In the genomic region with DNA sequence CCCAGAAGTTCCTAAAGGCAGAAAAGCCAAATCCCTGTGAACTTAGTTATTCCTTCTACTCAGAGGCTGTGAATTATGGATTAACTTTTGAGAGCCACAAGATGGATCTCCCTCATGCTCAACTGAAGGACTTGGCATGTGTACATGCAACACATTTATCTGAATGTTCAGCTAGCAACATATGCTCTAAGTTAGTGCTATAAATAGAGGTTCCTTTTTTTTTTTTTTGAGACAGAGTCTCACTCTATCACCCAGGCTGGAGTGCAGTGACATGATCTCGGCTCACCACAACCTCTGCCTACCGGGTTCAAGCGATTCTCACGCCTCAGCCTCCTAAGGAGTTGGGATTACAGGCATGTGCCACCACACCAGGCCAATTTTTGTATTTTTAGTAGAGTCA, we compare ENCODE assay signal across 27 cellular contexts. TPM values are rescaled to one million over a fixed set of nuclear protein-coding genes. Genes with fewer than 3 reads are reported as not detected.
DNase-seq lines count a peak whose midpoint lies in the region; ATAC-seq and TF ChIP-seq lines count a peak whose summit lies in the region.
"Had no signal": no experiment of that assay in that cellular context is flagged by ENCODE, and none has a peak within 500 bp of the region (broad histone marks: within the 10 kb centered on the region; RNA-seq: fewer than 3 reads in every experiment).

No MANE protein-coding gene starts in this region.

- no peaks in the 10 kb centered on the region for H3K9me3 Mint-ChIP-seq in IgD-negative memory B cell
- H3K9me3 Mint-ChIP-seq in chondrocyte (ENCODE audit: low read depth), result no peaks in the 10 kb centered on the region
- no peaks in the 10 kb centered on the region for H3K9me3 Mint-ChIP-seq in endodermal cell
- H3K9me3 Mint-ChIP-seq in activated CD4-positive, alpha-beta T cell treated with anti-CD3 and anti-CD28 coated beads for 36 hours (ENCODE audit: low read depth), result no peaks in the 10 kb centered on the region
- H3K9me3 Mint-ChIP-seq: CD8-positive, alpha-beta T cell; T-helper 1 cell treated with Interleukin-12 subunit alpha and Interleukin-12 subunit beta and Interleukin-4 antibody, amounts not matched to agents 30 μg/mL and 1 μg/mL, for 36 hours had no signal

- POLR2A ChIA-PET in activated CD4-positive, alpha-beta T cell treated with anti-CD3 and anti-CD28 coated beads for 36 hours (lab: Charles Lee), result no interaction called here

- ATAC-seq in activated CD4-positive, alpha-beta T cell treated with anti-CD3 and anti-CD28 coated beads for 36 hours, result no peak
- ATAC-seq in HG03045 (IDR thresholded peaks at IDR 0.05; ENCODE audit: unreplicated experiment), result no peak
- ATAC-seq: CD8-positive, alpha-beta T cell; Panc1; upper lobe of right lung had no signal

- no peak overlapping the region for H3K4me3 ChIP-seq in endodermal cell (ENCODE audit: low read length)
- H3K4me3 ChIP-seq: upper lobe of right lung had no signal

- intact Hi-C loops in activated CD4-positive, alpha-beta T cell treated with anti-CD3 and anti-CD28 coated beads for 36 hours (cut with DNase I, micrococcal nuclease), result loop anchor here in 1 of 2 experiments (5.0 kb wide), 1 partner anchor 183 kb away; no protein-coding TSS in a partner anchor

- H3K27ac ChIP-seq in endodermal cell (ENCODE audit: low read depth, low read length), result no peak overlapping the region
- H3K27ac ChIP-seq: KMS-11, upper lobe of right lung, WERI-Rb-1 had no signal

- CTCF ChIA-PET in activated CD4-positive, alpha-beta T cell treated with anti-CD3 and anti-CD28 coated beads for 36 hours (lab: Charles Lee), result interaction anchor here (0.8 to 0.9 kb wide), 3 partner anchors 9 to 20 kb away, joined by 3 to 4 read pairs (median 3); no protein-coding TSS in a partner anchor

- TF ChIP-seq CTCF in chondrocyte (IDR thresholded peaks at IDR 0.05) (no peak), endodermal cell (conservative IDR thresholded peaks at IDR 0.05) (no peak)

- H3K4me3 Mint-ChIP-seq in IgD-negative memory B cell, result peak overlapping the region in 1 of 4 donors; percentile 14
- no peak overlapping the region for H3K4me3 Mint-ChIP-seq in chondrocyte (ENCODE audit: unreplicated experiment)
- no peak overlapping the region for H3K4me3 Mint-ChIP-seq in endodermal cell
- H3K4me3 Mint-ChIP-seq in activated CD4-positive, alpha-beta T cell treated with anti-CD3 and anti-CD28 coated beads for 36 hours, result no peak overlapping the region
- H3K4me3 Mint-ChIP-seq: activated naive CD8-positive, alpha-beta T cell; CD8-positive, alpha-beta T cell; T-helper 1 cell treated with Interleukin-12 subunit alpha and Interleukin-12 subunit beta and Interleukin-4 antibody, amounts not matched to agents 30 μg/mL and 1 μg/mL, for 36 hours had no signal

- H3K36me3 Mint-ChIP-seq in IgD-negative memory B cell (peaks cover 1% of the 10 kb centered on the region), chondrocyte (ENCODE audit: low read depth) (peaks cover 26% of the 10 kb centered on the region), endodermal cell (ENCODE audit: low read depth) (peaks cover 45% of the 10 kb centered on the region)
- H3K36me3 Mint-ChIP-seq in activated CD4-positive, alpha-beta T cell treated with anti-CD3 and anti-CD28 coated beads for 36 hours (ENCODE audit: low read depth), result peaks cover 40% of the 10 kb centered on the region
- H3K36me3 Mint-ChIP-seq: activated naive CD8-positive, alpha-beta T cell had no signal

- H3K4me1 ChIP-seq in endodermal cell (ENCODE audit: control insufficient read depth, insufficient read depth, low read length), result no peaks in the 10 kb centered on the region
- H3K4me1 ChIP-seq: upper lobe of right lung had no signal

- H3K9ac ChIP-seq in endodermal cell (ENCODE audit: extremely low read depth, low read length, poor library complexity, severe bottlenecking), result no peak overlapping the region
- H3K9ac ChIP-seq: KMS-11 had no signal

- H3K27ac Mint-ChIP-seq in IgD-negative memory B cell (peak overlapping the region in 2 of 3 donors; percentile 29 to 53), chondrocyte (ENCODE audit: unreplicated experiment) (peak overlapping the region; percentile 36), endodermal cell (no peak overlapping the region)
- no peak overlapping the region for H3K27ac Mint-ChIP-seq in activated CD4-positive, alpha-beta T cell treated with anti-CD3 and anti-CD28 coated beads for 36 hours
- H3K27ac Mint-ChIP-seq: activated naive CD8-positive, alpha-beta T cell; T-helper 1 cell treated with Interleukin-12 subunit alpha and Interleukin-12 subunit beta and Interleukin-4 antibody, amounts not matched to agents 30 μg/mL and 1 μg/mL, for 36 hours had no signal

- H3K4me1 Mint-ChIP-seq in IgD-negative memory B cell (peaks cover 15 to 21% (median 16%) of the 10 kb centered on the region in 3 donors), chondrocyte (ENCODE audit: low read depth) (peaks cover 5% of the 10 kb centered on the region), endodermal cell (no peaks in the 10 kb centered on the region)
- H3K4me1 Mint-ChIP-seq in activated CD4-positive, alpha-beta T cell treated with anti-CD3 and anti-CD28 coated beads for 36 hours, result peaks cover 3% of the 10 kb centered on the region

- DNase-seq in MV-4-11 (lab: John Stamatoyannopoulos, UW), result peak; percentile 80
- no peak for DNase-seq in chondrocyte (ENCODE audit: low spot score)
- peak; percentile 12 for DNase-seq in myocyte (ENCODE audit: low read depth)
- no peak for DNase-seq in OCI-M2 (lab: John Stamatoyannopoulos, UW; ENCODE audit: unreplicated experiment)
- no peak for DNase-seq in endodermal cell
- no peak for DNase-seq in activated CD4-positive, alpha-beta T cell treated with anti-CD3 and anti-CD28 coated beads for 36 hours
- DNase-seq: activated CD4-positive, alpha-beta T cell treated with anti-CD3 and anti-CD28 coated beads, Interleukin-2, amount 50 U/mL, for 1 hour; aorta; CD8-positive, alpha-beta T cell; central memory CD4-positive, alpha-beta T cell; dermis blood vessel endothelial cell; DMS 273 treated with DMSO at 0.1 percent for 48 hours; glutamatergic neuron; NCI-H1092; NCI-H1930; occipital lobe; small intestine; stimulated activated CD4-positive, alpha-beta T cell treated with anti-CD3 and anti-CD28 coated beads, Interleukin-1b, Interleukin-23, amount 100 ng/mL, for 48 hours; substantia nigra; upper lobe of right lung; WERI-Rb-1 had no signal

- H3K27me3 ChIP-seq in endodermal cell (ENCODE audit: control insufficient read depth, insufficient read depth, low read length, poor library complexity, severe bottlenecking), result no peaks in the 10 kb centered on the region
- H3K27me3 ChIP-seq: upper lobe of right lung had no signal

- WGBS in endodermal cell (ENCODE audit: insufficient coverage in 1 of 2, insufficient read length in 1 of 2), 2 experiments, result 76 to 78% methylated on average over 4 of the region's 4 CpGs

- H3K36me3 ChIP-seq in endodermal cell (ENCODE audit: control insufficient read depth, insufficient read depth, low read length), result peaks cover 82% of the 10 kb centered on the region

- H3K27me3 Mint-ChIP-seq in IgD-negative memory B cell, result no peaks in the 10 kb centered on the region
- H3K27me3 Mint-ChIP-seq in chondrocyte (ENCODE audit: low read depth), result no peaks in the 10 kb centered on the region
- no peaks in the 10 kb centered on the region for H3K27me3 Mint-ChIP-seq in endodermal cell (ENCODE audit: insufficient read depth)
- H3K27me3 Mint-ChIP-seq in activated CD4-positive, alpha-beta T cell treated with anti-CD3 and anti-CD28 coated beads for 36 hours, result no peaks in the 10 kb centered on the region
- H3K27me3 Mint-ChIP-seq: activated naive CD8-positive, alpha-beta T cell had no signal

- H3K9me3 ChIP-seq in endodermal cell (ENCODE audit: control insufficient read depth, low read length), result no peaks in the 10 kb centered on the region
- H3K9me3 ChIP-seq: upper lobe of right lung had no signal

RNA-seq across cellular contexts. Expression of gene EIF4ENIF1, which starts 40.1 kb away (rescaled TPM):
- 21.7 TPM for polyA plus RNA-seq in IgD-negative memory B cell
- total RNA-seq in chondrocyte (29.3 to 34.0 TPM (median 31.9 TPM) in 3 replicates), myocyte (12.6 and 13.8 TPM in 2 replicates), endodermal cell (10 to 100 TPM; 34.5 to 37.1 TPM)
- polyA plus RNA-seq in myocyte (2012), result 19.9 TPM
- 32.2 TPM for polyA plus RNA-seq in endodermal cell (2013, experiment 1 of 2)
- 28.6 TPM for polyA plus RNA-seq in endodermal cell (2013, experiment 2 of 2)
- 10 to 100 TPM; 45.4 to 75.0 TPM for total RNA-seq in activated CD4-positive, alpha-beta T cell treated with anti-CD3 and anti-CD28 coated beads for 36 hours

RNA-seq across cellular contexts. Expression of gene SFI1, which starts 46.8 kb away (rescaled TPM):
- 15.5 TPM for polyA plus RNA-seq in IgD-negative memory B cell
- 20.3 to 30.9 TPM (median 22.4 TPM) in 3 replicates for total RNA-seq in chondrocyte
- 3.9 and 4.0 TPM in 2 replicates for total RNA-seq in myocyte
- 11.7 TPM for polyA plus RNA-seq in myocyte (2012)
- 10 to 100 TPM; 42.0 to 52.6 TPM for total RNA-seq in endodermal cell
- 38.4 TPM for polyA plus RNA-seq in endodermal cell (2013, experiment 1 of 2)
- 32.9 TPM for polyA plus RNA-seq in endodermal cell (2013, experiment 2 of 2)
- total RNA-seq in activated CD4-positive, alpha-beta T cell treated with anti-CD3 and anti-CD28 coated beads for 36 hours, result 100 to 1,000 TPM; 221 to 234 TPM

RNA-seq across cellular contexts. Expression of gene DRG1, which starts 50.1 kb away (rescaled TPM):
- 88.7 TPM for polyA plus RNA-seq in IgD-negative memory B cell
- total RNA-seq in chondrocyte (44.2 to 56.2 TPM (median 49.2 TPM) in 3 replicates), myocyte (101 and 143 TPM in 2 replicates), endodermal cell (10 to 100 TPM; 79.9 to 93.5 TPM)
- polyA plus RNA-seq in myocyte (2012), result 63.2 TPM
- 79.6 TPM for polyA plus RNA-seq in endodermal cell (2013, experiment 1 of 2)
- polyA plus RNA-seq in endodermal cell (2013, experiment 2 of 2), result 64.9 TPM
- 100 to 1,000 TPM; 104 to 106 TPM for total RNA-seq in activated CD4-positive, alpha-beta T cell treated with anti-CD3 and anti-CD28 coated beads for 36 hours

Comparison
In these comparisons a context has a peak if more than half of its experiments do, and no peak if none do; other contexts are left out.
1. H3K27ac Mint-ChIP-seq: peak in IgD-negative memory B cell (2 of 3) and chondrocyte (single experiment); none in endodermal cell (single experiment) and activated CD4-positive, alpha-beta T cell treated with anti-CD3 and anti-CD28 coated beads for 36 hours (single experiment).
2. DNase-seq: peak in MV-4-11 (single experiment) and myocyte (single experiment); none in chondrocyte (single experiment), OCI-M2 (single experiment), endodermal cell (single experiment) and activated CD4-positive, alpha-beta T cell treated with anti-CD3 and anti-CD28 coated beads for 36 hours (single experiment).